15 cellular contexts compared by ENCODE assay signal in genomic region chr9:22010881-22011625, GRCh38. TPM values are rescaled to one million over a fixed set of nuclear protein-coding genes. Genes with fewer than 3 reads are reported as not detected.
DNase-seq lines count a peak whose midpoint lies in the region; ATAC-seq, FAIRE-seq and TF ChIP-seq lines count a peak whose summit lies in the region.
"Had no signal": no experiment of that assay in that cellular context is flagged by ENCODE, and none has a peak within 500 bp of the region (broad histone marks: within the 10 kb centered on the region; RNA-seq: fewer than 3 reads in every experiment).

No MANE protein-coding gene starts in this region.

- H3K36me3 ChIP-seq in HCT116 (ENCODE audit: control insufficient read depth in 1 of 2, insufficient read depth in 2 of 2, low read length in 2 of 2) = no peaks in the 10 kb centered on the region
- peaks cover 15% of the 10 kb centered on the region for H3K36me3 ChIP-seq in PC-9 (ENCODE audit: low read depth)
- no peaks in the 10 kb centered on the region for H3K36me3 ChIP-seq in neural cell (ENCODE audit: insufficient read depth, low read length)
- no peaks in the 10 kb centered on the region for H3K36me3 ChIP-seq in naive thymus-derived CD4-positive, alpha-beta T cell (ENCODE audit: control insufficient read depth in 2 of 3, insufficient read depth in 3 of 3, low read length in 3 of 3)

- TF ChIP-seq POLR2A in HCT116 (IDR thresholded peaks at IDR 0.05; ENCODE audit: borderline replicate concordance, extremely low read depth, insufficient read depth, insufficient read length) (no peak), GM18505 (IDR thresholded peaks at IDR 0.05; ENCODE audit: borderline replicate concordance, extremely low read depth, insufficient read depth, insufficient read length) (no peak)

- H3K27ac Mint-ChIP-seq in naive thymus-derived CD4-positive, alpha-beta T cell = no peak overlapping the region
- H3K27ac Mint-ChIP-seq: activated T-helper 17 cell treated with anti-CD3 and anti-CD28 coated beads, Interleukin-2, amount 50 U/mL, for 72 hours; CD8-positive, alpha-beta T cell had no signal

- peaks cover 13% of the 10 kb centered on the region for H3F3A ChIP-seq in PC-9 (ENCODE audit: insufficient read depth, low read depth)
- no peaks in the 10 kb centered on the region for H3F3A ChIP-seq in neural cell (ENCODE audit: insufficient read depth, low read length, poor library complexity, severe bottlenecking)

- FAIRE-seq in endometrium (lab: Jason Lieb, UNC) (peak; percentile 31), HTR-8/SVneo (lab: Jason Lieb, UNC) (no peak)
- FAIRE-seq: keratinocyte had no signal

- H3K4me1 Mint-ChIP-seq in naive thymus-derived CD4-positive, alpha-beta T cell = peaks cover 6 to 20% (median 15%) of the 10 kb centered on the region in 7 donors

- CTCF ChIA-PET in HCT116 (lab: Charles Lee) (interaction anchor here (0.8 to 1.2 kb wide), 3 partner anchors 27 to 108 kb away, joined by 3 read pairs; no protein-coding TSS in a partner anchor), PC-9 (lab: Charles Lee) (no interaction called here)
- CTCF ChIA-PET in naive thymus-derived CD4-positive, alpha-beta T cell (lab: Charles Lee) = interaction anchor here (0.9 to 1.7 kb wide), 2 partner anchors 198 to 199 kb away, joined by 3 to 6 read pairs; no protein-coding TSS in a partner anchor

- H3K9me3 Mint-ChIP-seq in naive thymus-derived CD4-positive, alpha-beta T cell = peaks cover 0 to 18% (median 0%) of the 10 kb centered on the region in 11 donors
- H3K9me3 Mint-ChIP-seq: activated T-helper 17 cell treated with anti-CD3 and anti-CD28 coated beads, Interleukin-2, amount 50 U/mL, for 72 hours; CD8-positive, alpha-beta T cell; central memory CD8-positive, alpha-beta T cell had no signal

- no peak overlapping the region for H3K4me2 ChIP-seq in HCT116 (ENCODE audit: low read length)
- peak overlapping the region; percentile 92; the same call in 1 of the 2 replicates for H3K4me2 ChIP-seq in PC-9
- no peak overlapping the region for H3K4me2 ChIP-seq in neural cell (ENCODE audit: low read length)

- TF ChIP-seq EP300 in neural cell (conservative IDR thresholded peaks at IDR 0.05; ENCODE audit: poor library complexity, severe bottlenecking) = no peak

- DNase-seq in HCT116 (ENCODE audit: low read depth, low spot score) (no peak), PC-9 (no peak), HTR-8/SVneo (ENCODE audit: insufficient read length, low spot score) (no peak)
- DNase-seq in naive thymus-derived CD4-positive, alpha-beta T cell = no peak
- DNase-seq: activated CD4-positive, CD25-positive, alpha-beta regulatory T cell; NCI-H2029 treated with DMSO at 0.1 percent for 48 hours; substantia nigra had no signal

- H3K27me3 ChIP-seq in HCT116 (ENCODE audit: insufficient read depth, low read length) = no peaks in the 10 kb centered on the region
- no peaks in the 10 kb centered on the region for H3K27me3 ChIP-seq in PC-9 (ENCODE audit: insufficient read depth, low read depth)
- peaks cover 73% of the 10 kb centered on the region for H3K27me3 ChIP-seq in neural cell (ENCODE audit: insufficient read depth, low read depth, low read length)
- H3K27me3 ChIP-seq in naive thymus-derived CD4-positive, alpha-beta T cell (ENCODE audit: control insufficient read depth in 2 of 2, insufficient read depth in 2 of 2, low read length in 2 of 2) = peaks cover 3 to 28% of the 10 kb centered on the region in 2 donors

- TF ChIP-seq CTCF in HCT116 (IDR thresholded peaks at IDR 0.05 in 2 of 3, conservative IDR thresholded peaks at IDR 0.05 in 1 of 3; ENCODE audit: borderline replicate concordance in 1 of 3, insufficient read depth in 1 of 3, low read depth in 2 of 3, low read length in 2 of 3) (no peak), PC-9 (conservative IDR thresholded peaks at IDR 0.05) (no peak), neural cell (IDR thresholded peaks at IDR 0.05; ENCODE audit: poor library complexity, severe bottlenecking) (no peak)

- BruUV-seq in HCT116 (replicated peaks; lab: Mats Ljungman, UMichigan) (no TSS peak), PC-9 (replicated peaks; lab: Mats Ljungman, UMichigan) (no TSS peak)

- H3K4me1 ChIP-seq in HCT116 (ENCODE audit: control insufficient read depth in 1 of 2, insufficient read depth in 2 of 2, low read length in 2 of 2) (peaks cover 5 to 6% of the 10 kb centered on the region in 2 experiments; a peak in 3 of 4 replicates), PC-9 (replicated peaks; ENCODE audit: insufficient read depth) (peaks cover 13% of the 10 kb centered on the region)
- peaks cover 9 to 14% of the 10 kb centered on the region in 2 donors for H3K4me1 ChIP-seq in naive thymus-derived CD4-positive, alpha-beta T cell (ENCODE audit: control insufficient read depth in 2 of 2, insufficient read depth in 2 of 2, low read length in 2 of 2)

- H3K27ac ChIP-seq in HCT116 (ENCODE audit: low read depth, low read length) (no peak overlapping the region), PC-9 (no peak overlapping the region; the same call in 1 of the 2 replicates), neural cell (ENCODE audit: low read length) (no peak overlapping the region)
- no peak overlapping the region for H3K27ac ChIP-seq in naive thymus-derived CD4-positive, alpha-beta T cell (ENCODE audit: low read depth, low read length)

- RAD21 ChIA-PET in HCT116 (lab: Charles Lee; ENCODE audit: low non-redundant PET in 1 of 2, low total read pairs in 2 of 2, uncharacterized antibody in 2 of 2, unreplicated experiment in 2 of 2) = no interaction called here

- H4K20me1 ChIP-seq in HCT116 (ENCODE audit: insufficient read depth) (no peaks in the 10 kb centered on the region), PC-9 (ENCODE audit: insufficient read depth) (peaks cover 8% of the 10 kb centered on the region), neural cell (ENCODE audit: insufficient read depth) (no peaks in the 10 kb centered on the region)

- H3K27me3 Mint-ChIP-seq in naive thymus-derived CD4-positive, alpha-beta T cell = peaks cover 46 to 63% (median 50%) of the 10 kb centered on the region in 5 donors

- H3K9me3 ChIP-seq in HCT116 (ENCODE audit: control insufficient read depth in 1 of 2, insufficient read depth in 1 of 2, low read depth in 1 of 2, low read length in 2 of 2) = no peaks in the 10 kb centered on the region
- H3K9me3 ChIP-seq in PC-9 (ENCODE audit: insufficient read depth, low read depth) = no peaks in the 10 kb centered on the region
- no peaks in the 10 kb centered on the region for H3K9me3 ChIP-seq in neural cell (ENCODE audit: low read length)
- no peaks in the 10 kb centered on the region for H3K9me3 ChIP-seq in naive thymus-derived CD4-positive, alpha-beta T cell (ENCODE audit: control insufficient read depth in 2 of 3, low read length in 3 of 3)

- no peak for TF ChIP-seq RAD21 in HCT116 (IDR thresholded peaks at IDR 0.05; ENCODE audit: low read depth)
- no peak for TF ChIP-seq RAD21 in neural cell (conservative IDR thresholded peaks at IDR 0.05)

- H3K4me3 ChIP-seq in HCT116 (replicated peaks in 1 of 2; ENCODE audit: low read depth in 1 of 2, low read length in 2 of 2) = no peak overlapping the region
- no peak overlapping the region for H3K4me3 ChIP-seq in PC-9
- H3K4me3 ChIP-seq in neural cell (ENCODE audit: low read length) = no peak overlapping the region
- no peak overlapping the region for H3K4me3 ChIP-seq in naive thymus-derived CD4-positive, alpha-beta T cell (ENCODE audit: low read length)

- H3K4me3 Mint-ChIP-seq in naive thymus-derived CD4-positive, alpha-beta T cell = no peak overlapping the region
- H3K4me3 Mint-ChIP-seq: activated T-helper 17 cell treated with anti-CD3 and anti-CD28 coated beads, Interleukin-2, amount 50 U/mL, for 72 hours; CD8-positive, alpha-beta T cell; central memory CD8-positive, alpha-beta T cell had no signal

- intact Hi-C loops in HCT116 (cut with micrococcal nuclease) = no loop called here
- intact Hi-C loops in PC-9 (cut with micrococcal nuclease; ENCODE audit: unreplicated experiment) = no loop called here
- intact Hi-C loops in naive thymus-derived CD4-positive, alpha-beta T cell (cut with micrococcal nuclease) = no loop called here

- POLR2A ChIA-PET in HCT116 (lab: Charles Lee) = no interaction called here
- POLR2A ChIA-PET in PC-9 (lab: Charles Lee; ENCODE audit: unreplicated experiment) = no interaction called here
- POLR2A ChIA-PET in naive thymus-derived CD4-positive, alpha-beta T cell (lab: Charles Lee) = no interaction called here

- H3K9ac ChIP-seq in HCT116 (ENCODE audit: low read length) = no peak overlapping the region
- no peak overlapping the region for H3K9ac ChIP-seq in neural cell (ENCODE audit: low read length)

- H3K9me2 ChIP-seq in HCT116 (ENCODE audit: insufficient read depth) (no peaks in the 10 kb centered on the region), PC-9 (ENCODE audit: insufficient read depth) (no peaks in the 10 kb centered on the region), neural cell (ENCODE audit: insufficient read depth, low read length) (no peaks in the 10 kb centered on the region)

- ATAC-seq in HCT116 = no peak
- no peak for ATAC-seq in GM18505 (IDR thresholded peaks at IDR 0.05; ENCODE audit: unreplicated experiment)
- ATAC-seq in naive thymus-derived CD4-positive, alpha-beta T cell = no peak
- ATAC-seq: activated T-helper 17 cell treated with anti-CD3 and anti-CD28 coated beads, Interleukin-2, amount 50 U/mL, for 72 hours; CD8-positive, alpha-beta T cell had no signal

- H3K79me2 ChIP-seq in HCT116 (ENCODE audit: insufficient read depth, low read length) (peaks cover 7% of the 10 kb centered on the region; the same call in 1 of the 2 replicates), PC-9 (ENCODE audit: low read depth) (peaks cover 45% of the 10 kb centered on the region), neural cell (replicated peaks; ENCODE audit: insufficient read depth, low read length) (no peaks in the 10 kb centered on the region)

- H2AFZ ChIP-seq in HCT116 (ENCODE audit: low read depth, low read length, poor library complexity, severe bottlenecking) (no peak overlapping the region), PC-9 (no peak overlapping the region), neural cell (ENCODE audit: low read depth, low read length) (no peak overlapping the region)

- H3K36me3 Mint-ChIP-seq in naive thymus-derived CD4-positive, alpha-beta T cell = peaks cover 0 to 9% (median 0%) of the 10 kb centered on the region in 5 donors
- H3K36me3 Mint-ChIP-seq: CD8-positive, alpha-beta T cell had no signal

RNA-seq across cellular contexts. Expression of gene CDKN2B, which starts 1.9 kb away (rescaled TPM):
- total RNA-seq in HCT116 (2021; ENCODE audit: unreplicated experiment) = 9.8 TPM
- 6.4 and 8.4 TPM in 2 replicates for polyA plus RNA-seq in HCT116 (2012)
- 33.8 and 40.2 TPM in 2 replicates for total RNA-seq in PC-9 (2021)
- 0.15 TPM in 1 of 2 replicates, not detected in the other for polyA plus RNA-seq in neural cell
- polyA minus RNA-seq in neural cell = 0.24 and 0.35 TPM in 2 replicates
- total RNA-seq in naive thymus-derived CD4-positive, alpha-beta T cell = 1 to 10 TPM in 2 of 5 experiments, under 1 TPM in 1, not detected in 2; 0.32 to 4.1 (median 1.6) TPM
- not detected for polyA plus RNA-seq in naive thymus-derived CD4-positive, alpha-beta T cell
- total RNA-seq: CD8-positive, alpha-beta T cell; SK-MEL-5 had no signal

RNA-seq across cellular contexts. Expression of gene CDKN2B-AS1, which starts 16.5 kb away (rescaled TPM):
- total RNA-seq in HCT116 (2021; ENCODE audit: unreplicated experiment) (1.7 TPM), PC-9 (2021) (11.6 and 12.5 TPM in 2 replicates)
- polyA plus RNA-seq in HCT116 (2012) = 0.81 and 1.1 TPM in 2 replicates
- not detected in 2 replicates for polyA plus RNA-seq in neural cell
- polyA minus RNA-seq in neural cell = not detected in 2 replicates
- total RNA-seq in naive thymus-derived CD4-positive, alpha-beta T cell = 1 to 10 TPM in 1 of 5 experiments, under 1 TPM in 2, not detected in 2; 0.21 to 3.5 (median 0.61) TPM
- polyA plus RNA-seq in naive thymus-derived CD4-positive, alpha-beta T cell = not detected
- total RNA-seq: SK-MEL-5 had no signal

RNA-seq across cellular contexts. Expression of gene CDKN2A, which starts 16.9 kb away (rescaled TPM):
- total RNA-seq in HCT116 (2021; ENCODE audit: unreplicated experiment) (89.7 TPM), PC-9 (2021) (282 and 404 TPM in 2 replicates)
- polyA plus RNA-seq in HCT116 (2012) = 52.1 and 57.0 TPM in 2 replicates
- not detected in 2 replicates for polyA plus RNA-seq in neural cell
- polyA minus RNA-seq in neural cell = not detected in 2 replicates
- total RNA-seq in naive thymus-derived CD4-positive, alpha-beta T cell = 10 to 100 TPM in 1 of 5 experiments, 1 to 10 TPM in 1, under 1 TPM in 2, not detected in 1; 0.43 to 21.7 (median 1.7) TPM
- under 1 TPM in 1 of 2 donors, not detected in 1; 0.79 TPM for polyA plus RNA-seq in naive thymus-derived CD4-positive, alpha-beta T cell
- total RNA-seq: SK-MEL-5 had no signal
